In genomic region chr9:131641618-131642495, GRCh38 we compare ENCODE assay signal across 9 cellular contexts.
DNase-seq lines count a peak whose midpoint lies in the region; ATAC-seq and TF ChIP-seq lines count a peak whose summit lies in the region.
"Had no signal": no experiment of that assay in that cellular context is flagged by ENCODE, and none has a peak within 500 bp of the region (broad histone marks: within the 10 kb centered on the region; RNA-seq: fewer than 3 reads in every experiment).

No MANE protein-coding gene starts in this region.

- H3K4me1 Mint-ChIP-seq in central memory CD8-positive, alpha-beta T cell: peaks cover 28% of the 10 kb centered on the region

- ATAC-seq in Right ventricle myocardium superior (ENCODE audit: poor library complexity) (peak; percentile 71), esophagus mucosa (no peak)
- ATAC-seq in central memory CD8-positive, alpha-beta T cell (replicated peaks; ENCODE audit: extremely low read depth, poor library complexity, severe bottlenecking): no peak

- peaks cover 0 to 39% of the 10 kb centered on the region in 2 donors for H3K4me1 ChIP-seq in right atrium auricular region

- H3K27me3 Mint-ChIP-seq in central memory CD8-positive, alpha-beta T cell: no peaks in the 10 kb centered on the region

- intact Hi-C loops in Right ventricle myocardium superior (cut with DNase I): no loop called here

- no peaks in the 10 kb centered on the region for H3K9me3 Mint-ChIP-seq in central memory CD8-positive, alpha-beta T cell

- H3K4me3 Mint-ChIP-seq in central memory CD8-positive, alpha-beta T cell: no peak overlapping the region

- TF ChIP-seq CTCF in right atrium auricular region (IDR thresholded peaks at IDR 0.05): no peak

- DNase-seq in Right ventricle myocardium superior: no peak
- no peak for DNase-seq in right atrium auricular region (ENCODE audit: low spot score)
- DNase-seq in central memory CD8-positive, alpha-beta T cell (ENCODE audit: low spot score in 2 of 2): no peak
- DNase-seq in midbrain (lab: John Stamatoyannopoulos, UW): peak; percentile 54
- no peak for DNase-seq in stimulated activated CD4-positive, alpha-beta T cell treated with anti-CD3 and anti-CD28 coated beads, Interleukin-4, amount 100 ng/mL, for 4 hours
- no peak for DNase-seq in NCI-H2107 (lab: John Stamatoyannopoulos, UW)
- no peak for DNase-seq in NCI-H1092 (lab: John Stamatoyannopoulos, UW)

- H3K36me3 Mint-ChIP-seq in central memory CD8-positive, alpha-beta T cell (ENCODE audit: insufficient read depth): peaks cover 20% of the 10 kb centered on the region

- H3K27ac Mint-ChIP-seq in central memory CD8-positive, alpha-beta T cell (ENCODE audit: low read depth): peak overlapping the region; percentile 84

- H3K27ac ChIP-seq in right atrium auricular region: peak overlapping the region in 1 of 2 donors; percentile 36
- H3K27ac ChIP-seq: HL-60 had no signal

- no peak overlapping the region for H3K4me3 ChIP-seq in right atrium auricular region

- peaks cover 30% of the 10 kb centered on the region for H3K36me3 ChIP-seq in right atrium auricular region

- H3K27me3 ChIP-seq in right atrium auricular region: no peaks in the 10 kb centered on the region

- H3K9me3 ChIP-seq in right atrium auricular region: no peaks in the 10 kb centered on the region
